ENCODE assay signal across 23 cellular contexts in genomic region chrX:57289089-57289488, GRCh38. TPM values are rescaled to one million over a fixed set of nuclear protein-coding genes. Genes with fewer than 3 reads are reported as not detected.
DNase-seq lines count a peak whose midpoint lies in the region; ATAC-seq and TF ChIP-seq lines count a peak whose summit lies in the region.
"Had no signal": no experiment of that assay in that cellular context is flagged by ENCODE, and none has a peak within 500 bp of the region (broad histone marks: within the 10 kb centered on the region; RNA-seq: fewer than 3 reads in every experiment).

No MANE protein-coding gene starts in this region.

- H3K36me3 Mint-ChIP-seq in activated naive CD4-positive, alpha-beta T cell treated with anti-CD3 and anti-CD28 coated beads, Interleukin-2, amount 50 U/mL, for 24 hours: peaks cover 10% of the 10 kb centered on the region
- peaks cover 5% of the 10 kb centered on the region for H3K36me3 Mint-ChIP-seq in activated T-helper 2 cell treated with anti-CD3 and anti-CD28 coated beads, Interferon-gamma antibody, Interleukin-2, Interleukin-4, amounts not matched to agents 10 μg/mL and 5 μg/mL and 100 μg/mL, durations not matched to agents 14 hours and 24 hours and 36 hours (ENCODE audit: low read depth)
- H3K36me3 Mint-ChIP-seq in stimulated activated effector memory CD8-positive, alpha-beta T cell treated with anti-CD3 and anti-CD28 coated beads, Interleukin-12 subunit alpha, Interleukin-12 subunit beta, amount 100 ng/mL, for 72 hours: peaks cover 5% of the 10 kb centered on the region
- H3K36me3 Mint-ChIP-seq: neural progenitor cell had no signal

- ATAC-seq in PC-3: peak; percentile 20; the same call in 1 of the 2 replicates
- peak; percentile 40 for ATAC-seq in stimulated activated effector memory CD8-positive, alpha-beta T cell treated with anti-CD3 and anti-CD28 coated beads, Interleukin-12 subunit alpha, Interleukin-12 subunit beta, amount 100 ng/mL, for 72 hours
- ATAC-seq in GM19035 (IDR thresholded peaks at IDR 0.05; ENCODE audit: unreplicated experiment): no peak
- ATAC-seq: HCT116, left cardiac atrium, right cardiac atrium had no signal

- no peaks in the 10 kb centered on the region for H3K9me3 ChIP-seq in PC-3 (ENCODE audit: low read length)

- peak overlapping the region; percentile 57 for H3K4me3 Mint-ChIP-seq in activated naive CD4-positive, alpha-beta T cell treated with anti-CD3 and anti-CD28 coated beads, Interleukin-2, amount 50 U/mL, for 24 hours
- peak overlapping the region; percentile 5 for H3K4me3 Mint-ChIP-seq in activated T-helper 2 cell treated with anti-CD3 and anti-CD28 coated beads, Interferon-gamma antibody, Interleukin-2, Interleukin-4, amounts not matched to agents 10 μg/mL and 5 μg/mL and 100 μg/mL, durations not matched to agents 14 hours and 24 hours and 36 hours (ENCODE audit: low read depth)
- H3K4me3 Mint-ChIP-seq in stimulated activated effector memory CD8-positive, alpha-beta T cell treated with anti-CD3 and anti-CD28 coated beads, Interleukin-12 subunit alpha, Interleukin-12 subunit beta, amount 100 ng/mL, for 72 hours: peak overlapping the region; percentile 9
- H3K4me3 Mint-ChIP-seq: neural progenitor cell had no signal

- peaks cover 13% of the 10 kb centered on the region for H3K4me1 ChIP-seq in PC-3 (ENCODE audit: insufficient read depth, low read length)

- H4K20me1 ChIP-seq in PC-3 (ENCODE audit: low read length): no peaks in the 10 kb centered on the region

- H3K9me2 ChIP-seq in PC-3 (replicated peaks; ENCODE audit: low read length): no peaks in the 10 kb centered on the region

- no peaks in the 10 kb centered on the region for H3K36me3 ChIP-seq in PC-3 (ENCODE audit: low read depth, low read length)

- H3K27me3 Mint-ChIP-seq in activated naive CD4-positive, alpha-beta T cell treated with anti-CD3 and anti-CD28 coated beads, Interleukin-2, amount 50 U/mL, for 24 hours: no peaks in the 10 kb centered on the region
- no peaks in the 10 kb centered on the region for H3K27me3 Mint-ChIP-seq in activated T-helper 2 cell treated with anti-CD3 and anti-CD28 coated beads, Interferon-gamma antibody, Interleukin-2, Interleukin-4, amounts not matched to agents 10 μg/mL and 5 μg/mL and 100 μg/mL, durations not matched to agents 14 hours and 24 hours and 36 hours (ENCODE audit: low read depth)

- H3K4me1 Mint-ChIP-seq in activated naive CD4-positive, alpha-beta T cell treated with anti-CD3 and anti-CD28 coated beads, Interleukin-2, amount 50 U/mL, for 24 hours: peaks cover 62% of the 10 kb centered on the region
- H3K4me1 Mint-ChIP-seq in activated T-helper 2 cell treated with anti-CD3 and anti-CD28 coated beads, Interferon-gamma antibody, Interleukin-2, Interleukin-4, amounts not matched to agents 10 μg/mL and 5 μg/mL and 100 μg/mL, durations not matched to agents 14 hours and 24 hours and 36 hours (ENCODE audit: low read depth): peaks cover 29% of the 10 kb centered on the region
- H3K4me1 Mint-ChIP-seq in stimulated activated effector memory CD8-positive, alpha-beta T cell treated with anti-CD3 and anti-CD28 coated beads, Interleukin-12 subunit alpha, Interleukin-12 subunit beta, amount 100 ng/mL, for 72 hours: peaks cover 18% of the 10 kb centered on the region
- H3K4me1 Mint-ChIP-seq: neural progenitor cell had no signal

- H3K9me3 Mint-ChIP-seq in activated naive CD4-positive, alpha-beta T cell treated with anti-CD3 and anti-CD28 coated beads, Interleukin-2, amount 50 U/mL, for 24 hours: no peaks in the 10 kb centered on the region
- H3K9me3 Mint-ChIP-seq in activated T-helper 2 cell treated with anti-CD3 and anti-CD28 coated beads, Interferon-gamma antibody, Interleukin-2, Interleukin-4, amounts not matched to agents 10 μg/mL and 5 μg/mL and 100 μg/mL, durations not matched to agents 14 hours and 24 hours and 36 hours: no peaks in the 10 kb centered on the region
- no peaks in the 10 kb centered on the region for H3K9me3 Mint-ChIP-seq in stimulated activated effector memory CD8-positive, alpha-beta T cell treated with anti-CD3 and anti-CD28 coated beads, Interleukin-12 subunit alpha, Interleukin-12 subunit beta, amount 100 ng/mL, for 72 hours

- intact Hi-C loops in PC-3 (cut with micrococcal nuclease): no loop called here
- intact Hi-C loops in activated T-helper 2 cell treated with anti-CD3 and anti-CD28 coated beads, Interferon-gamma antibody, Interleukin-2, Interleukin-4, amounts not matched to agents 10 μg/mL and 5 μg/mL and 100 μg/mL, durations not matched to agents 14 hours and 24 hours and 36 hours (cut with micrococcal nuclease): loop anchor here (5.0 to 10.0 kb wide), 3 partner anchors 294 to 636 kb away; partner anchors contain the start of genes SPIN3 and ZXDB

- no peaks in the 10 kb centered on the region for H3K27me3 ChIP-seq in PC-3 (ENCODE audit: low read length)
- H3K27me3 ChIP-seq: neural progenitor cell had no signal

- H3K4me3 ChIP-seq in PC-3 (ENCODE audit: low read length) (no peak overlapping the region), foreskin fibroblast (ENCODE audit: low read depth in 1 of 2, low read length in 2 of 2) (no peak overlapping the region)
- H3K4me3 ChIP-seq: dorsolateral prefrontal cortex, neural progenitor cell had no signal

- H2AFZ ChIP-seq in PC-3 (ENCODE audit: low read length): no peak overlapping the region
- H2AFZ ChIP-seq: neural progenitor cell had no signal

- POLR2A ChIA-PET in PC-3 (lab: Charles Lee; ENCODE audit: unreplicated experiment): no interaction called here

- H3K27ac Mint-ChIP-seq in activated naive CD4-positive, alpha-beta T cell treated with anti-CD3 and anti-CD28 coated beads, Interleukin-2, amount 50 U/mL, for 24 hours: peak overlapping the region; percentile 30
- no peak overlapping the region for H3K27ac Mint-ChIP-seq in activated T-helper 2 cell treated with anti-CD3 and anti-CD28 coated beads, Interferon-gamma antibody, Interleukin-2, Interleukin-4, amounts not matched to agents 10 μg/mL and 5 μg/mL and 100 μg/mL, durations not matched to agents 14 hours and 24 hours and 36 hours
- no peak overlapping the region for H3K27ac Mint-ChIP-seq in stimulated activated effector memory CD8-positive, alpha-beta T cell treated with anti-CD3 and anti-CD28 coated beads, Interleukin-12 subunit alpha, Interleukin-12 subunit beta, amount 100 ng/mL, for 72 hours
- H3K27ac Mint-ChIP-seq: neural progenitor cell had no signal

- no peaks in the 10 kb centered on the region for H3F3A ChIP-seq in PC-3 (ENCODE audit: low read length, unreplicated experiment)

- no TSS peak for BruUV-seq in PC-3 (replicated peaks; lab: Mats Ljungman, UMichigan)

- H3K27ac ChIP-seq in PC-3 (ENCODE audit: low read length): no peak overlapping the region
- H3K27ac ChIP-seq: dorsolateral prefrontal cortex, neural progenitor cell had no signal

- CTCF ChIA-PET in PC-3 (lab: Charles Lee): no interaction called here

- H3K9ac ChIP-seq in PC-3 (ENCODE audit: low read length): no peak overlapping the region
- H3K9ac ChIP-seq: neural progenitor cell had no signal

- TF ChIP-seq CTCF in PC-3 (conservative IDR thresholded peaks at IDR 0.05; ENCODE audit: low read depth, low read length) (no peak), foreskin fibroblast (IDR thresholded peaks at IDR 0.05; ENCODE audit: low read depth, low read length) (no peak)

- H3K4me2 ChIP-seq in PC-3 (ENCODE audit: low read length): peak overlapping the region; percentile 39; the same call in 1 of the 2 replicates
- H3K4me2 ChIP-seq: neural progenitor cell had no signal

- no peak for DNase-seq in activated naive CD4-positive, alpha-beta T cell treated with anti-CD3 and anti-CD28 coated beads, Interleukin-2, amount 50 U/mL, for 16 hours
- DNase-seq in PC-3: peak; percentile 49
- DNase-seq in activated T-helper 2 cell treated with anti-CD3 and anti-CD28 coated beads, Interferon-gamma antibody, Interleukin-2, Interleukin-4, amounts not matched to agents 10 μg/mL and 5 μg/mL and 100 μg/mL, durations not matched to agents 14 hours and 24 hours and 36 hours (ENCODE audit: low spot score): no peak
- no peak for DNase-seq in stimulated activated effector memory CD8-positive, alpha-beta T cell treated with anti-CD3 and anti-CD28 coated beads, Interleukin-12 subunit alpha, Interleukin-12 subunit beta, amount 100 ng/mL, for 72 hours (ENCODE audit: low spot score in 2 of 2)
- no peak for DNase-seq in foreskin fibroblast
- DNase-seq: aorta; caudate nucleus; DMS 273 treated with DMSO at 0.1 percent for 48 hours; dorsolateral prefrontal cortex; head of caudate nucleus; left cardiac atrium; NCI-H1092 treated with DMSO at 0.1 percent for 48 hours; NCI-H1930; NCI-H2227 treated with DMSO at 0.1 percent for 48 hours; NCI-H82; right cardiac atrium; Right ventricle myocardium superior; stimulated activated CD4-positive, alpha-beta T cell treated with anti-CD3 and anti-CD28 coated beads, Interleukin-4, amount 100 ng/mL, for 24 hours; stimulated activated naive CD4-positive, alpha-beta T cell treated with Interleukin-2 at 50 U/mL for 16 hours had no signal

- no peaks in the 10 kb centered on the region for H3K79me2 ChIP-seq in PC-3 (ENCODE audit: low read length)

RNA-seq across cellular contexts. Expression of gene FAAH2, which starts 2.6 kb away (rescaled TPM):
- 1.6 and 4.5 TPM in 2 replicates for total RNA-seq in PC-3 (2014; rRNA removed)
- total RNA-seq in activated T-helper 2 cell treated with anti-CD3 and anti-CD28 coated beads, Interferon-gamma antibody, Interleukin-2, Interleukin-4, amounts not matched to agents 10 μg/mL and 5 μg/mL and 100 μg/mL, durations not matched to agents 14 hours and 24 hours and 36 hours: 2.7 and 2.9 TPM in 2 replicates
- total RNA-seq: Right ventricle myocardium superior had no signal

Comparison
In these comparisons a context has a peak if more than half of its experiments do, and no peak if none do; other contexts are left out.
1. H3K4me3 Mint-ChIP-seq: peak in every context shown above with its lines; median percentile 57 in activated naive CD4-positive, alpha-beta T cell treated with anti-CD3 and anti-CD28 coated beads, Interleukin-2, amount 50 U/mL, for 24 hours; 9 in stimulated activated effector memory CD8-positive, alpha-beta T cell treated with anti-CD3 and anti-CD28 coated beads, Interleukin-12 subunit alpha, Interleukin-12 subunit beta, amount 100 ng/mL, for 72 hours; 5 in activated T-helper 2 cell treated with anti-CD3 and anti-CD28 coated beads, Interferon-gamma antibody, Interleukin-2, Interleukin-4, amounts not matched to agents 10 μg/mL and 5 μg/mL and 100 μg/mL, durations not matched to agents 14 hours and 24 hours and 36 hours.